Comparison of ENCODE assay signal across 10 cellular contexts in the genomic region with DNA sequence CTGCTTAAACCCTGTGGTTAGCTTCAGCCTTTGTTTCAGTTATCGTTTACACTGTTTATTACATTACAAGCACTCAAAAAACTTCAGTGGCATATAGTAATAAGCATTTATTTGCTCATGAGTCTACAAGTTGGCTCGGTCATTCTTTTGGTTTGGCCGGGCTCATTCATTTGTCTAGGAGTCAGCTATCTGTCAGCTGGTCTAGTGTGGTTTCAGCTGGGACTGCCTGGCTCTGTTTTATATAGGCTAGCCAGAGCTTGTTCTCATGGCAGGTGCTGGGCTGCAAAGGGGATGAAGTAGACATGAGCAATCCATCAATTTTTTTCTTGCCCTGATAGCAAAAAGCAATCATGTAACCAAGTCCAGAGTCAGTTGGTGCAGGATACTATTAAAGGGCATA.
DNase-seq lines count a peak whose midpoint lies in the region; ATAC-seq and TF ChIP-seq lines count a peak whose summit lies in the region.
"Had no signal": no experiment of that assay in that cellular context is flagged by ENCODE, and none has a peak within 500 bp of the region (broad histone marks: within the 10 kb centered on the region; RNA-seq: fewer than 3 reads in every experiment).

No MANE protein-coding gene starts in this region.

- intact Hi-C loops in sciatic nerve (cut with DNase I) = no loop called here

- ATAC-seq in sciatic nerve (peak; percentile 86), GM21360 (IDR thresholded peaks at IDR 0.05; ENCODE audit: unreplicated experiment) (no peak), HG02642 (IDR thresholded peaks at IDR 0.05; ENCODE audit: poor library complexity, unreplicated experiment) (no peak), GM18520 (IDR thresholded peaks at IDR 0.05; ENCODE audit: unreplicated experiment) (no peak)

- no peak overlapping the region for H3K4me3 ChIP-seq in fibroblast of the aortic adventitia (ENCODE audit: low read depth, low read length)

- no peak for TF ChIP-seq CTCF in fibroblast of the aortic adventitia (IDR thresholded peaks at IDR 0.05; ENCODE audit: insufficient read depth, low read length)

- DNase-seq in HT1080 (ENCODE audit: low read depth) (peak; percentile 26), RPMI7951 (ENCODE audit: low read depth) (peak; percentile 35), fibroblast of the aortic adventitia (ENCODE audit: low read depth) (peak; percentile 85), sciatic nerve (ENCODE audit: low spot score) (no peak), GOT3 (lab: John Stamatoyannopoulos, UW) (no peak)
- DNase-seq: effector CD8-positive, alpha-beta T cell; EL had no signal

Comparison
In these comparisons a context has a peak if more than half of its experiments do, and no peak if none do; other contexts are left out.
1. DNase-seq: peak in HT1080 (single experiment), RPMI7951 (single experiment) and fibroblast of the aortic adventitia (single experiment); none in sciatic nerve (single experiment) and GOT3 (single experiment).